ENCODE assay signal across 8 cellular contexts in genomic region chr10:122298598-122299301, GRCh38. TPM values are rescaled to one million over a fixed set of nuclear protein-coding genes. Genes with fewer than 3 reads are reported as not detected.
A peak's percentile ranks its signal among the peaks of the same experiment; 100 is the strongest.
DNase-seq lines count a peak whose midpoint lies in the region; ATAC-seq and TF ChIP-seq lines count a peak whose summit lies in the region.

No MANE protein-coding gene starts in this region.

- POLR2A ChIA-PET in CD8-positive, alpha-beta T cell (lab: Charles Lee), result interaction anchor here (0.6 to 0.8 kb wide), 2 partner anchors 11 to 259 kb away, joined by 3 read pairs; no protein-coding TSS in a partner anchor

- peaks cover 2% of the 10 kb centered on the region for H3K27me3 Mint-ChIP-seq in CD8-positive, alpha-beta T cell (ENCODE audit: low read depth)
- peaks cover 30% of the 10 kb centered on the region for H3K27me3 Mint-ChIP-seq in activated naive CD4-positive, alpha-beta T cell treated with anti-CD3 and anti-CD28 coated beads, Interleukin-2, amount 10 ng/mL, durations not matched to agents 7 days and 5 days

- H3K79me2 ChIP-seq in parathyroid adenoma, result no peaks in the 10 kb centered on the region

- H3K9me3 ChIP-seq in CD8-positive, alpha-beta T cell (ENCODE audit: low read length), result no peaks in the 10 kb centered on the region
- H3K9me3 ChIP-seq in parathyroid adenoma (ENCODE audit: control insufficient read depth, low read length), result no peaks in the 10 kb centered on the region
- H3K9me3 ChIP-seq in tibial artery, result no peaks in the 10 kb centered on the region

- H3K4me1 Mint-ChIP-seq in CD8-positive, alpha-beta T cell (ENCODE audit: low read depth), result peaks cover 10% of the 10 kb centered on the region
- peaks cover 14% of the 10 kb centered on the region for H3K4me1 Mint-ChIP-seq in activated naive CD4-positive, alpha-beta T cell treated with anti-CD3 and anti-CD28 coated beads, Interleukin-2, amount 10 ng/mL, durations not matched to agents 7 days and 5 days

- H3K4me3 Mint-ChIP-seq in CD8-positive, alpha-beta T cell, result no peak overlapping the region
- no peak overlapping the region for H3K4me3 Mint-ChIP-seq in activated naive CD4-positive, alpha-beta T cell treated with anti-CD3 and anti-CD28 coated beads, Interleukin-2, amount 10 ng/mL, durations not matched to agents 7 days and 5 days

- in situ Hi-C loops in SK-MEL-5 (cut with HindIII; ENCODE audit: low pct_unique_long_range_greater_than_20kb, low sequenced_read_pairs), result no loop called here

- CTCF ChIA-PET in CD8-positive, alpha-beta T cell (lab: Charles Lee), result interaction anchor here (0.6 to 8.9 kb wide), 26 partner anchors 10 to 405 kb away, joined by 3 to 107 read pairs (median 4); partner anchors contain the start of gene BTBD16
- CTCF ChIA-PET in activated naive CD4-positive, alpha-beta T cell treated with anti-CD3 and anti-CD28 coated beads, Interleukin-2, amount 10 ng/mL, durations not matched to agents 7 days and 5 days (lab: Charles Lee), result interaction anchor here (0.6 to 2.2 kb wide), 24 partner anchors 9 to 1153 kb away, joined by 3 to 54 read pairs (median 4); partner anchors contain the start of gene BTBD16

- peak overlapping the region; percentile 44 for H3K4me2 ChIP-seq in parathyroid adenoma (ENCODE audit: low read length)

- ATAC-seq in CD8-positive, alpha-beta T cell, result peak; percentile 86
- ATAC-seq in GM21526 (IDR thresholded peaks at IDR 0.05; ENCODE audit: low FRiP score, unreplicated experiment), result peak; percentile 70

- no peak overlapping the region for H3K27ac ChIP-seq in CD8-positive, alpha-beta T cell (ENCODE audit: low read depth, low read length)
- no peak overlapping the region for H3K27ac ChIP-seq in parathyroid adenoma
- H3K27ac ChIP-seq in tibial artery, result no peak overlapping the region

- H3K36me3 ChIP-seq in CD8-positive, alpha-beta T cell (ENCODE audit: insufficient read depth, low read length), result no peaks in the 10 kb centered on the region
- H3K36me3 ChIP-seq in parathyroid adenoma (ENCODE audit: control insufficient read depth, insufficient read depth, low read length), result no peaks in the 10 kb centered on the region
- H3K36me3 ChIP-seq in tibial artery, result no peaks in the 10 kb centered on the region

- DNase-seq in CD8-positive, alpha-beta T cell, result peak; percentile 44 to 77 (median 56)
- DNase-seq in M059J (ENCODE audit: low read depth) (peak; percentile 75), SK-MEL-5 (ENCODE audit: low read depth, low spot score) (peak; percentile 81), glomerular endothelial cell (ENCODE audit: extremely low read depth, low read depth, low spot score) (peak; percentile 54), tibial artery (peak; percentile 71 to 83)
- peak; percentile 76 for DNase-seq in activated naive CD4-positive, alpha-beta T cell treated with anti-CD3 and anti-CD28 coated beads, Interleukin-2, amount 10 ng/mL, durations not matched to agents 7 days and 5 days

- H2AFZ ChIP-seq in parathyroid adenoma, result peak overlapping the region; percentile 74

- H3K36me3 Mint-ChIP-seq in CD8-positive, alpha-beta T cell, result no peaks in the 10 kb centered on the region
- no peaks in the 10 kb centered on the region for H3K36me3 Mint-ChIP-seq in activated naive CD4-positive, alpha-beta T cell treated with anti-CD3 and anti-CD28 coated beads, Interleukin-2, amount 10 ng/mL, durations not matched to agents 7 days and 5 days

- H3K27me3 ChIP-seq in CD8-positive, alpha-beta T cell (ENCODE audit: insufficient read depth, low read length), result no peaks in the 10 kb centered on the region
- H3K27me3 ChIP-seq in parathyroid adenoma (ENCODE audit: control insufficient read depth, insufficient read depth, low read length) (no peaks in the 10 kb centered on the region), tibial artery (peaks cover 0 to 6% of the 10 kb centered on the region in 2 donors)

- peak; percentile 85 for TF ChIP-seq CTCF in CD8-positive, alpha-beta T cell (IDR thresholded peaks at IDR 0.05)
- TF ChIP-seq CTCF in parathyroid adenoma (IDR thresholded peaks at IDR 0.05), result peak; percentile 88
- peak; percentile 92 to 95 for TF ChIP-seq CTCF in tibial artery (IDR thresholded peaks at IDR 0.05)

- H3K4me1 ChIP-seq in CD8-positive, alpha-beta T cell (ENCODE audit: insufficient read depth, low read length), result peaks cover 10% of the 10 kb centered on the region
- no peaks in the 10 kb centered on the region for H3K4me1 ChIP-seq in parathyroid adenoma
- H3K4me1 ChIP-seq in tibial artery, result peaks cover 0 to 4% (median 0%) of the 10 kb centered on the region in 4 donors

- no peak overlapping the region for H3K9ac ChIP-seq in parathyroid adenoma

- intact Hi-C loops in CD8-positive, alpha-beta T cell (cut with DNase I, micrococcal nuclease), result loop anchor here (1.0 to 2.0 kb wide), 5 partner anchors 44 to 1260 kb away; no protein-coding TSS in a partner anchor
- intact Hi-C loops in tibial artery (cut with DNase I; ENCODE audit: low total_unique reads), result loop anchor here (2.0 to 5.0 kb wide), 2 partner anchors 136 to 269 kb away; no protein-coding TSS in a partner anchor

- H3K4me3 ChIP-seq in CD8-positive, alpha-beta T cell (ENCODE audit: low read depth, low read length), result no peak overlapping the region
- H3K4me3 ChIP-seq in parathyroid adenoma (ENCODE audit: low read depth, low read length) (no peak overlapping the region), tibial artery (peak overlapping the region in 1 of 2 donors; percentile 13)

- H3K27ac Mint-ChIP-seq in CD8-positive, alpha-beta T cell, result no peak overlapping the region
- H3K27ac Mint-ChIP-seq in activated naive CD4-positive, alpha-beta T cell treated with anti-CD3 and anti-CD28 coated beads, Interleukin-2, amount 10 ng/mL, durations not matched to agents 7 days and 5 days, result no peak overlapping the region

- H3K9me3 Mint-ChIP-seq in CD8-positive, alpha-beta T cell, result no peaks in the 10 kb centered on the region
- no peaks in the 10 kb centered on the region for H3K9me3 Mint-ChIP-seq in activated naive CD4-positive, alpha-beta T cell treated with anti-CD3 and anti-CD28 coated beads, Interleukin-2, amount 10 ng/mL, durations not matched to agents 7 days and 5 days

RNA-seq across cellular contexts. Expression of gene BTBD16, which starts 27.7 kb away (rescaled TPM):
- total RNA-seq in CD8-positive, alpha-beta T cell, result not detected
- total RNA-seq in M059J (2014; rRNA removed; shearing (Covaris generic)), result 0.05 TPM in 1 of 2 replicates, not detected in the other
- 0.51 TPM in 1 of 2 replicates, not detected in the other for total RNA-seq in SK-MEL-5 (2014; rRNA removed; shearing (Covaris generic))
- 1.6 TPM in 1 of 2 replicates, not detected in the other for polyA plus RNA-seq in SK-MEL-5 (2015; cell fraction: cytosol; rRNA removed)
- polyA plus RNA-seq in SK-MEL-5 (2015; cell fraction: nucleus; rRNA removed), result not detected in 2 replicates
- 0.47 TPM in 1 of 2 replicates, not detected in the other for total RNA-seq in glomerular endothelial cell
